Comparison of ENCODE assay signal across 14 cellular contexts in genomic region chr18:70181015-70181414, GRCh38. TPM values are rescaled to one million over a fixed set of nuclear protein-coding genes. Genes with fewer than 3 reads are reported as not detected.
DNase-seq lines count a peak whose midpoint lies in the region; ATAC-seq and TF ChIP-seq lines count a peak whose summit lies in the region.
"Had no signal": no experiment of that assay in that cellular context is flagged by ENCODE, and none has a peak within 500 bp of the region (broad histone marks: within the 10 kb centered on the region; RNA-seq: fewer than 3 reads in every experiment).

No MANE protein-coding gene starts in this region.

- POLR2A ChIA-PET in A673 (lab: Charles Lee; ENCODE audit: low non-redundant PET): no interaction called here

- peak overlapping the region; percentile 75 for H3K4me3 Mint-ChIP-seq in HFFc6
- H3K4me3 Mint-ChIP-seq in stimulated activated effector memory CD8-positive, alpha-beta T cell treated with anti-CD3 and anti-CD28 coated beads, Interleukin-12 subunit alpha, Interleukin-12 subunit beta, amount 100 ng/mL, for 72 hours: no peak overlapping the region

- in situ Hi-C loops in astrocyte of the cerebellum (cut with HindIII; ENCODE audit: low sequenced_read_pairs): no loop called here

- H3K9me3 ChIP-seq in A673 (ENCODE audit: low read depth, low read length, poor library complexity, severe bottlenecking): no peaks in the 10 kb centered on the region
- H3K9me3 ChIP-seq: sigmoid colon had no signal

- H3K36me3 Mint-ChIP-seq in HFFc6 (ENCODE audit: low read depth): peaks cover 31% of the 10 kb centered on the region
- H3K36me3 Mint-ChIP-seq in stimulated activated effector memory CD8-positive, alpha-beta T cell treated with anti-CD3 and anti-CD28 coated beads, Interleukin-12 subunit alpha, Interleukin-12 subunit beta, amount 100 ng/mL, for 72 hours: peaks cover 71% of the 10 kb centered on the region

- CTCF ChIA-PET in A673 (lab: Charles Lee): no interaction called here

- H3K27me3 Mint-ChIP-seq in HFFc6 (ENCODE audit: insufficient read depth): no peaks in the 10 kb centered on the region

- H3K4me1 ChIP-seq in A673 (ENCODE audit: insufficient read depth, low read length, poor library complexity, severe bottlenecking): no peaks in the 10 kb centered on the region

- intact Hi-C loops in A673 (cut with micrococcal nuclease; ENCODE audit: unreplicated experiment): no loop called here

- H3K36me3 ChIP-seq in A673 (ENCODE audit: insufficient read depth, low read length, poor library complexity, severe bottlenecking) (peaks cover 5% of the 10 kb centered on the region), kidney epithelial cell (ENCODE audit: control insufficient read depth, insufficient read depth, low read length) (no peaks in the 10 kb centered on the region)

- H3K27ac ChIP-seq in A673 (ENCODE audit: low read depth, low read length, poor library complexity, severe bottlenecking): no peak overlapping the region
- H3K27ac ChIP-seq: sigmoid colon had no signal

- H3K27me3 ChIP-seq in A673 (replicated peaks; ENCODE audit: insufficient read depth, low read depth, low read length, poor library complexity): no peaks in the 10 kb centered on the region
- H3K27me3 ChIP-seq in kidney epithelial cell (ENCODE audit: control insufficient read depth, insufficient read depth, low read length): no peaks in the 10 kb centered on the region
- H3K27me3 ChIP-seq: sigmoid colon had no signal

- TF ChIP-seq CTCF in A673 (conservative IDR thresholded peaks at IDR 0.05; ENCODE audit: low read depth, low read length) (no peak), HFFc6 (IDR thresholded peaks at IDR 0.05) (no peak), astrocyte of the cerebellum (IDR thresholded peaks at IDR 0.05; ENCODE audit: low read depth, low read length, missing control alignments) (no peak), kidney epithelial cell (IDR thresholded peaks at IDR 0.05; ENCODE audit: insufficient read depth, low read length, poor library complexity, severe bottlenecking) (no peak)

- ATAC-seq in stimulated activated effector memory CD8-positive, alpha-beta T cell treated with anti-CD3 and anti-CD28 coated beads, Interleukin-12 subunit alpha, Interleukin-12 subunit beta, amount 100 ng/mL, for 72 hours: no peak
- no peak for ATAC-seq in HG03097 (IDR thresholded peaks at IDR 0.05; ENCODE audit: low FRiP score, unreplicated experiment)
- ATAC-seq: GM12878 had no signal

- H3K4me3 ChIP-seq in A673 (ENCODE audit: low read depth, low read length, poor library complexity, severe bottlenecking) (no peak overlapping the region), astrocyte of the cerebellum (ENCODE audit: low read depth, low read length) (no peak overlapping the region), kidney epithelial cell (ENCODE audit: low read depth, low read length) (no peak overlapping the region)
- H3K4me3 ChIP-seq: GM12878, sigmoid colon had no signal

- no peaks in the 10 kb centered on the region for H3K9me3 Mint-ChIP-seq in HFFc6
- no peaks in the 10 kb centered on the region for H3K9me3 Mint-ChIP-seq in stimulated activated effector memory CD8-positive, alpha-beta T cell treated with anti-CD3 and anti-CD28 coated beads, Interleukin-12 subunit alpha, Interleukin-12 subunit beta, amount 100 ng/mL, for 72 hours

- H3K4me1 Mint-ChIP-seq in HFFc6 (ENCODE audit: low read depth): peaks cover 58% of the 10 kb centered on the region
- H3K4me1 Mint-ChIP-seq in stimulated activated effector memory CD8-positive, alpha-beta T cell treated with anti-CD3 and anti-CD28 coated beads, Interleukin-12 subunit alpha, Interleukin-12 subunit beta, amount 100 ng/mL, for 72 hours: peaks cover 8% of the 10 kb centered on the region

- H3K27ac Mint-ChIP-seq in HFFc6: peak overlapping the region; percentile 79
- H3K27ac Mint-ChIP-seq in stimulated activated effector memory CD8-positive, alpha-beta T cell treated with anti-CD3 and anti-CD28 coated beads, Interleukin-12 subunit alpha, Interleukin-12 subunit beta, amount 100 ng/mL, for 72 hours: no peak overlapping the region

- no TSS peak for BruUV-seq in A673 (replicated peaks; lab: Mats Ljungman, UMichigan)

- DNase-seq in A673 (ENCODE audit: low spot score) (peak; percentile 24), HFFc6 (peak; percentile 78), astrocyte of the cerebellum (ENCODE audit: low read depth) (peak; percentile 45), kidney epithelial cell (ENCODE audit: low read depth) (peak; percentile 69), ureter (ENCODE audit: low spot score) (no peak), NCI-H1436 (lab: John Stamatoyannopoulos, UW) (no peak)
- DNase-seq in stimulated activated effector memory CD8-positive, alpha-beta T cell treated with anti-CD3 and anti-CD28 coated beads, Interleukin-12 subunit alpha, Interleukin-12 subunit beta, amount 100 ng/mL, for 72 hours (ENCODE audit: low spot score in 2 of 2): no peak
- DNase-seq: C1 segment of cervical spinal cord, Kasumi-1, NCI-H524 treated with DMSO at 0.1 percent for 48 hours, sigmoid colon, T-helper 2 cell had no signal

RNA-seq across cellular contexts. Expression of gene RTTN, which starts 24.5 kb away (rescaled TPM):
- total RNA-seq in A673 (2021): 25.9 and 26.5 TPM in 2 replicates
- 10 to 100 TPM in 4 of 6 experiments, 1 to 10 TPM in 2; 7.7 to 15.9 (median 11.7) TPM for total RNA-seq in HFFc6 (2021; fragmentation: NEBNext Ultra II Directional; extraction: Animal tissue kit (Norgen Biotek cat#: 25700))
- 4.8 and 7.2 TPM in 2 replicates for total RNA-seq in kidney epithelial cell
- total RNA-seq in ureter: 15.7 TPM

Comparison
In these comparisons a context has a peak if more than half of its experiments do, and no peak if none do; other contexts are left out.
1. DNase-seq: peak in A673 (single experiment), HFFc6 (single experiment), astrocyte of the cerebellum (single experiment) and kidney epithelial cell (single experiment); none in stimulated activated effector memory CD8-positive, alpha-beta T cell treated with anti-CD3 and anti-CD28 coated beads, Interleukin-12 subunit alpha, Interleukin-12 subunit beta, amount 100 ng/mL, for 72 hours (0 of 2), ureter (single experiment) and NCI-H1436 (single experiment).